ENCODE assay signal across 8 cellular contexts in the genomic region with DNA sequence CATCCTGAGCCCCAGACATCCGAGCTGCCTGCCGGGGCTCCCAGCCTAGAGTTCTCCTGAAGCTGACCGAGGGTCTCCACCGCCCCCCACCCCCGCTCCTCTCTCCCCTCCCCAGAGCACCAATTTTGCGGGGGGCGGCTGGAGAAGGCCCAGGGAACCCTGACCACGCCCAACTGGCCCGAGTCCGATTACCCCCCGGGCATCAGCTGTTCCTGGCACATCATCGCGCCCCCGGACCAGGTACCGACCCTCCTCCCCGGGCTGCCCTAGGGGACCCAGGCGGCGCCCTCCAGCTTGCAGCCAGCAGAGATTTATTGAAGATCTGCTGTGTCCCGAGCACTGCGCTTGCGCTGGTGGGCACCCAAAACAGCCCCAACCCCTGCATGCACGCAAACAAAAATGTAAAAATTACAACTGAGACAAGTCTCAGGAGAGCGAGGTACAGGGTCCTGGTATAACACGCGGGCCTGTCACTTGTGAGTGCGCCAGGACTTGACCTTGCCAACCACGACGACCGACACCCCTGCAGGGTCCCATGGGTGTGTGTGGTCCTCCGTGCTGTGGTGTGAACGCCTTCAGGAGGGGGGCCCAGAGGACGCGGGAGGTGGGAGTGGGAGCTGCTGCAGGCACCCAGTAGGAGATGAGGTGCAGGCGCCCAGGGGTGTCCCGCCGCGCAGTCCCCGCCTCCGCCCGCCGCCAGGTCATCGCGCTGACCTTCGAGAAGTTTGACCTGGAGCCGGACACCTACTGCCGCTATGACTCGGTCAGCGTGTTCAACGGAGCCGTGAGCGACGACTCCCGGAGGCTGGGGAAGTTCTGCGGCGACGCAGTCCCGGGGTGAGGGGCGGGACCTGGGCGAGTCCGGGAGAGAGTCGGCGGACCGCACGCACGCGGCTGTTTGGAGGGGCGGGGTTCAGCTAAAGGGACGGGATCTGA. TPM values are rescaled to one million over a fixed set of nuclear protein-coding genes. Genes with fewer than 3 reads are reported as not detected.
DNase-seq lines count a peak whose midpoint lies in the region; ATAC-seq and TF ChIP-seq lines count a peak whose summit lies in the region.

No MANE protein-coding gene starts in this region.

- WGBS in H9 (ENCODE audit: extremely low coverage, insufficient read length, low lambda C conversion rate): no CpG with 5 or more reads among the region's 68 CpGs

- H3T11ph ChIP-seq in H9 (ENCODE audit: low read length): no peak overlapping the region

- peaks cover 35% of the 10 kb centered on the region for H3K23me2 ChIP-seq in H9 (ENCODE audit: insufficient read length, low read depth, low read length, poor library complexity, severe bottlenecking)

- no peak overlapping the region; a peak in 1 of 7 replicates for H3K27ac Mint-ChIP-seq in H9

- H3K27me3 Mint-ChIP-seq in H9 (ENCODE audit: low read depth): peaks cover 25% of the 10 kb centered on the region

- H2BK20ac ChIP-seq in H9 (ENCODE audit: low read depth, low read length, poor library complexity, severe bottlenecking): no peak overlapping the region

- TF ChIP-seq CTCF in H9 (conservative IDR thresholded peaks at IDR 0.05): no peak
- TF ChIP-seq CTCF in epithelial cell of proximal tubule (conservative IDR thresholded peaks at IDR 0.05; ENCODE audit: low read depth, low read length): no peak
- TF ChIP-seq CTCF in neural cell (IDR thresholded peaks at IDR 0.05; ENCODE audit: poor library complexity, severe bottlenecking): no peak

- no peak overlapping the region for H3K4ac ChIP-seq in H9 (ENCODE audit: low read depth, low read length)

- H3K27me3 ChIP-seq in H9 (ENCODE audit: insufficient read depth, low read length): no peaks in the 10 kb centered on the region
- H3K27me3 ChIP-seq in neural cell (ENCODE audit: insufficient read depth, low read depth, low read length): peaks cover 34% of the 10 kb centered on the region

- H4K91ac ChIP-seq in H9 (ENCODE audit: insufficient read length, low read depth, low read length): no peak overlapping the region

- H2AFZ ChIP-seq in H9 (ENCODE audit: low read length): no peak overlapping the region
- H2AFZ ChIP-seq in neural cell (ENCODE audit: low read depth, low read length): no peak overlapping the region

- no peak overlapping the region for H3K56ac ChIP-seq in H9 (ENCODE audit: insufficient read length, low read depth, low read length)

- H3F3A ChIP-seq in neural cell (ENCODE audit: insufficient read depth, low read length, poor library complexity, severe bottlenecking): no peaks in the 10 kb centered on the region

- no peak overlapping the region for H3K9ac ChIP-seq in H9 (ENCODE audit: extremely low read depth, insufficient read length, low read length)
- peak overlapping the region; percentile 20 for H3K9ac ChIP-seq in neural cell (ENCODE audit: low read length)

- H3K9me3 Mint-ChIP-seq in H9: no peaks in the 10 kb centered on the region

- H3K4me1 Mint-ChIP-seq in H9: peaks cover 30 to 49% of the 10 kb centered on the region in 2 experiments

- H3K9me2 ChIP-seq in neural cell (ENCODE audit: insufficient read depth, low read length): no peaks in the 10 kb centered on the region

- no peak overlapping the region for H2BK120ac ChIP-seq in H9 (ENCODE audit: low read depth, low read length, poor library complexity, severe bottlenecking)

- DNase-seq in H9: peak; percentile 67
- DNase-seq in activated CD4-positive, CD25-positive, alpha-beta regulatory T cell treated with anti-CD3 and anti-CD28 coated beads, Interleukin-2, amount 50 U/mL, for 72 hours: peak; percentile 47
- no peak for DNase-seq in epithelial cell of proximal tubule (ENCODE audit: low read depth)
- no peak for DNase-seq in OCI-M1 (lab: John Stamatoyannopoulos, UW)
- DNase-seq in NCI-H2029 (lab: John Stamatoyannopoulos, UW): no peak
- no peak for DNase-seq in midbrain (lab: John Stamatoyannopoulos, UW)

- H3K4me2 ChIP-seq in H9 (ENCODE audit: insufficient read depth, insufficient read length, low read length) (peak overlapping the region; percentile 93), neural cell (ENCODE audit: low read length) (no peak overlapping the region)

- no peak for ATAC-seq in GM18520 (IDR thresholded peaks at IDR 0.05; ENCODE audit: unreplicated experiment)

- no peaks in the 10 kb centered on the region for H3K79me1 ChIP-seq in H9 (ENCODE audit: insufficient read depth, low read depth, low read length, poor library complexity, severe bottlenecking)

- H3K36me3 ChIP-seq in neural cell (ENCODE audit: insufficient read depth, low read length): no peaks in the 10 kb centered on the region

- no peak overlapping the region for H3K27ac ChIP-seq in H9 (ENCODE audit: insufficient read length, low read depth, low read length)
- no peak overlapping the region for H3K27ac ChIP-seq in neural cell (ENCODE audit: low read length)

- no peak overlapping the region for H4K5ac ChIP-seq in H9 (ENCODE audit: insufficient read length, low read depth, low read length)

- H2BK15ac ChIP-seq in H9 (ENCODE audit: low read depth, low read length): no peak overlapping the region

- peak overlapping the region; percentile 60; the same call in 1 of the 2 replicates for H3K14ac ChIP-seq in H9 (ENCODE audit: insufficient read depth, low read length)

- no peak for TF ChIP-seq EP300 in neural cell (conservative IDR thresholded peaks at IDR 0.05; ENCODE audit: poor library complexity, severe bottlenecking)

- no peak overlapping the region for H3K23ac ChIP-seq in H9 (ENCODE audit: insufficient read length, low read depth, low read length)

- H4K8ac ChIP-seq in H9 (replicated peaks; ENCODE audit: insufficient read length, low read depth, low read length): no peak overlapping the region

- no peaks in the 10 kb centered on the region for H3K79me2 ChIP-seq in H9 (ENCODE audit: insufficient read depth, low read length)
- H3K79me2 ChIP-seq in neural cell (replicated peaks; ENCODE audit: insufficient read depth, low read length): no peaks in the 10 kb centered on the region

- peak overlapping the region; percentile 84 for H3K4me3 ChIP-seq in epithelial cell of proximal tubule (ENCODE audit: low read depth, low read length)
- peak overlapping the region; percentile 57 for H3K4me3 ChIP-seq in neural cell (ENCODE audit: low read length)

- H3K18ac ChIP-seq in H9 (ENCODE audit: insufficient read length, low read depth, low read length): peak overlapping the region; percentile 40

- peaks cover 4% of the 10 kb centered on the region; the same call in 1 of the 2 replicates for H3K4me1 ChIP-seq in H9 (ENCODE audit: insufficient read depth, low read length)

- H2AK5ac ChIP-seq in H9 (ENCODE audit: insufficient read length, low read length): no peak overlapping the region

- H2BK5ac ChIP-seq in H9 (ENCODE audit: insufficient read length, low read length): no peak overlapping the region

- TF ChIP-seq RAD21 in neural cell (conservative IDR thresholded peaks at IDR 0.05): no peak

- H4K20me1 ChIP-seq in H9 (ENCODE audit: control insufficient read depth, insufficient read depth, insufficient read length): no peaks in the 10 kb centered on the region
- no peaks in the 10 kb centered on the region for H4K20me1 ChIP-seq in neural cell (ENCODE audit: insufficient read depth)

- H2BK12ac ChIP-seq in H9 (ENCODE audit: insufficient read length, low read depth, low read length): no peak overlapping the region

- peak overlapping the region; percentile 70 to 89 for H3K4me3 Mint-ChIP-seq in H9

- H3K9me3 ChIP-seq in H9 (ENCODE audit: control insufficient read depth, low read depth, low read length): no peaks in the 10 kb centered on the region
- no peaks in the 10 kb centered on the region for H3K9me3 ChIP-seq in neural cell (ENCODE audit: low read length)

- peaks cover 0 to 22% (median 13%) of the 10 kb centered on the region in 3 experiments; a peak in 5 of 7 replicates for H3K36me3 Mint-ChIP-seq in H9 (ENCODE audit: insufficient read depth in 1 of 3, low read depth in 3 of 3)

TF ChIP-seq in neural cell, 6 proteins besides CTCF, POLR2A, EP300 and RAD21:
- TF ChIP-seq EZH2 (IDR thresholded peaks at IDR 0.05; ENCODE audit: borderline replicate concordance, insufficient read depth, low read length, poor library complexity, severe bottlenecking) (peak; percentile 69), MXI1 (conservative IDR thresholded peaks at IDR 0.05; ENCODE audit: poor library complexity, severe bottlenecking) (no peak), POLR2AphosphoS5 (IDR thresholded peaks at IDR 0.05) (no peak)

RNA-seq across cellular contexts. Expression of gene PCOLCE, which starts 3.1 kb away (rescaled TPM):
- 25.8 and 26.1 TPM in 2 replicates for total RNA-seq in H9 (2021)
- 1.4 and 4.4 TPM in 2 replicates for total RNA-seq in epithelial cell of proximal tubule
- 0.48 and 2.0 TPM in 2 replicates for polyA plus RNA-seq in neural cell
- polyA minus RNA-seq in neural cell: 1.2 TPM in 1 of 2 replicates, not detected in the other

RNA-seq across cellular contexts. Expression of gene MOSPD3, which starts 7.1 kb away (rescaled TPM):
- 16.7 and 17.5 TPM in 2 replicates for total RNA-seq in H9 (2021)
- total RNA-seq in epithelial cell of proximal tubule: 12.1 and 17.0 TPM in 2 replicates
- 26.5 and 27.9 TPM in 2 replicates for polyA plus RNA-seq in neural cell
- polyA minus RNA-seq in neural cell: 14.4 and 19.1 TPM in 2 replicates

RNA-seq across cellular contexts. Expression of gene FBXO24, which starts 19.1 kb away (rescaled TPM):
- total RNA-seq in H9 (2021) (0.85 and 1.3 TPM in 2 replicates), epithelial cell of proximal tubule (0.80 and 1.0 TPM in 2 replicates)
- polyA plus RNA-seq in neural cell: 0.52 and 1.5 TPM in 2 replicates
- 0.69 and 0.73 TPM in 2 replicates for polyA minus RNA-seq in neural cell

RNA-seq across cellular contexts. Expression of gene LRCH4, which starts 19.3 kb away (rescaled TPM):
- total RNA-seq in H9 (2021) (36.8 and 39.1 TPM in 2 replicates), epithelial cell of proximal tubule (36.8 and 62.0 TPM in 2 replicates)
- polyA plus RNA-seq in neural cell: 17.2 and 25.1 TPM in 2 replicates
- polyA minus RNA-seq in neural cell: 20.1 and 24.3 TPM in 2 replicates

RNA-seq across cellular contexts. Expression of gene SAP25, which starts 31.5 kb away (rescaled TPM):
- total RNA-seq in H9 (2021) (4.2 and 5.1 TPM in 2 replicates), epithelial cell of proximal tubule (1.7 TPM in 1 of 2 replicates, not detected in the other)
- polyA plus RNA-seq in neural cell: 0.46 and 0.52 TPM in 2 replicates
- not detected in 2 replicates for polyA minus RNA-seq in neural cell

Comparison
In these comparisons a context has a peak if more than half of its experiments do, and no peak if none do; other contexts are left out.
1. DNase-seq: peak in H9 (single experiment) and activated CD4-positive, CD25-positive, alpha-beta regulatory T cell treated with anti-CD3 and anti-CD28 coated beads, Interleukin-2, amount 50 U/mL, for 72 hours (single experiment); none in epithelial cell of proximal tubule (single experiment), OCI-M1 (single experiment), NCI-H2029 (single experiment) and midbrain (single experiment).